ENCODE assay signal across 8 cellular contexts in the genomic region with DNA sequence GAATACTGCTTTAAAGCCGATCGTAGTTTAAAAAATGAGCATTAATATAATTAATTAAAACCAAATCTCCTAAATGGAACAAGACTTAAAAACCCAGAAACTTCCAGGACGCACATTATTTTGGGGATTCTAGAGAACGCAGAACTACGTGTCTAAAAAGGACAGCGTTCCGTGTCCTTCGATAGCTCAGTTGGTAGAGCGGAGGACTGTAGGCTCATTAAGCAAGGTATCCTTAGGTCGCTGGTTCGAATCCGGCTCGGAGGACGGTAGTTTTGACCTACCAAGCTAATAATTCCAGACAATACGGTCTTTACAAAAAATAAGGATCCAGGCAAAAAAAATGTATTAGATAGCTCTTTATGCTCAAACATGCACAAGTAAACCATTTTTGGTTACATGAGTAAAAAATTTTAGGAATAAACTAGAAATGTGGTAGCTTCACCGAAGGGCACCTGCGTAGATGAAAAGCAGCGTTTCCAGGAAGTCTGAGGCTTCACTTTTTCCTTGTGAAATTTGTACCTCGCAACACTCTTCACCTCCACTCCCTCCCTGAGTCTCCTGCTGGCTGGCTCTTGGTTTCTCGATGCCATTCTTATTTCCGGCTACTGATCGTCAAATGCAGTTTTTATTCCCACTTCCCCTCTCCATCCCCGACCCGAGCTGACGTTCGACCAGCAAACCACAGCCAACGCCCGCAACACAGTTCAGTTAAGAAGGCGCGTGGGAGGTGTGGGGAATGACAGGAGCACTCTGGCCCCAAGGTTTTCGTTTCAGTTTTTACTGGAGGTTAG. TPM values are rescaled to one million over a fixed set of nuclear protein-coding genes. Genes with fewer than 3 reads are reported as not detected.
DNase-seq lines count a peak whose midpoint lies in the region; ATAC-seq and TF ChIP-seq lines count a peak whose summit lies in the region.

No MANE protein-coding gene starts in this region.

- peaks cover 11% of the 10 kb centered on the region for H3K9me3 Mint-ChIP-seq in neural crest cell

- peak overlapping the region; percentile 89 for H3K4me3 Mint-ChIP-seq in neural crest cell

- H3K4me1 Mint-ChIP-seq in neural crest cell: peaks cover 8% of the 10 kb centered on the region

- no peak for TF ChIP-seq CTCF in neural crest cell (conservative IDR thresholded peaks at IDR 0.05)

- peaks cover 93% of the 10 kb centered on the region for H3K27me3 Mint-ChIP-seq in neural crest cell (ENCODE audit: low read depth)

- peak; percentile 88 for DNase-seq in ELF-1 (ENCODE audit: low read depth, low spot score)
- DNase-seq in NCI-H460 (ENCODE audit: extremely low read depth, low read depth): peak; percentile 74
- peak; percentile 55 for DNase-seq in activated CD8-positive, alpha-beta memory T cell treated with anti-CD3 and anti-CD28 coated beads, Interleukin-2, amount 50 U/mL, for 24 hours (ENCODE audit: extremely low read depth)
- peak; percentile 80 for DNase-seq in fibroblast of gingiva (ENCODE audit: low read depth)
- peak; percentile 45 for DNase-seq in neural crest cell (ENCODE audit: low read depth, low spot score)
- DNase-seq in NCI-H2029 treated with DMSO at 0.1 percent for 48 hours (lab: John Stamatoyannopoulos, UW): no peak

- H3K27ac Mint-ChIP-seq in neural crest cell (ENCODE audit: unreplicated experiment): no peak overlapping the region

- peaks cover 5% of the 10 kb centered on the region for H3K36me3 Mint-ChIP-seq in neural crest cell (ENCODE audit: low read depth)

- ATAC-seq in GM21447 (IDR thresholded peaks at IDR 0.05; ENCODE audit: unreplicated experiment) (no peak), HG02571 (IDR thresholded peaks at IDR 0.05; ENCODE audit: unreplicated experiment) (no peak)

RNA-seq across cellular contexts. Expression of a gene that starts 19.6 kb away (rescaled TPM):
- 12.4 and 12.7 TPM in 2 replicates for total RNA-seq in NCI-H460 (2014; rRNA removed; shearing (Covaris generic))
- 14.1 and 16.0 TPM in 2 replicates for polyA plus RNA-seq in NCI-H460 (2014; cell fraction: nucleus; rRNA removed)
- total RNA-seq in neural crest cell: 24.8 and 26.3 TPM in 2 replicates

RNA-seq across cellular contexts. Expression of a gene that starts 39.0 kb away (rescaled TPM):
- total RNA-seq in NCI-H460 (2014; rRNA removed; shearing (Covaris generic)): 79.8 and 84.3 TPM in 2 replicates
- polyA plus RNA-seq in NCI-H460 (2014; cell fraction: nucleus; rRNA removed): 70.1 and 83.2 TPM in 2 replicates
- total RNA-seq in neural crest cell: 49.7 and 50.1 TPM in 2 replicates
